ENCODE assay signal across 23 cellular contexts in the genomic region with DNA sequence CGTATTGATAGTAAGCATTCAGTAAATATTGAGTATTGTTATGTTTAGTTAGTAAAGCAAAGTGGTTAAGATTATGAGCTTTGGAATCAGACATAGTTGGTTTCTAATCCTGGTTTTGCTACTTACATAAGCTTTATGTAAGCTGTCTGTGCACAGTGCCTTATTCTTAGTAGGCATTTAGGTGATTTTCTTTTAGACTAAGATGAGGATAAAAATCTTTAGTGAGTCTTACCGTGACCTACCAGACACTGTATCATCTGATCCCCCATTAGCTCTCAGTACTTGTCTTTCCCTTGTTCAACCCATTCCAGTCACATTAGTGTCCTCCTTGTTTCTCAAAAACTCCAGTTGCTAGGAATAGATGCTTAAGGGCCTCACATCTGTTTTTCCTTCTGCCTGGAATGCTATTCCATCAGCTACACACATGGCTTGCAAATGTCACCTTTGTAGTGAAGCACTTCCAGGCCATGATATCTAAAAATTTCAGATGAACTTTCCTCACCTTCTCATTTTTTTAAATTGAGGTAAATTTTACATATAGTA. TPM values are rescaled to one million over a fixed set of nuclear protein-coding genes. Genes with fewer than 3 reads are reported as not detected.
DNase-seq lines count a peak whose midpoint lies in the region; FAIRE-seq and TF ChIP-seq lines count a peak whose summit lies in the region.
"Had no signal": no experiment of that assay in that cellular context is flagged by ENCODE, and none has a peak within 500 bp of the region (broad histone marks: within the 10 kb centered on the region; RNA-seq: fewer than 3 reads in every experiment).

No MANE protein-coding gene starts in this region.

- peaks cover 9% of the 10 kb centered on the region; the same call in 1 of the 2 replicates for H3F3A ChIP-seq in GM23248 (ENCODE audit: insufficient read depth)

- peaks cover 2% of the 10 kb centered on the region for H3K27me3 Mint-ChIP-seq in glutamatergic neuron (ENCODE audit: unreplicated experiment)
- H3K27me3 Mint-ChIP-seq: activated CD4-positive, alpha-beta T cell treated with anti-CD3 and anti-CD28 coated beads, Interleukin-2, amount 10 ng/mL, durations not matched to agents 7 days and 5 days; activated naive CD8-positive, alpha-beta T cell; CD8-positive, alpha-beta memory T cell; memory B cell; naive thymus-derived CD4-positive, alpha-beta T cell had no signal

- no peaks in the 10 kb centered on the region for H4K20me1 ChIP-seq in GM23248 (ENCODE audit: insufficient read depth)

- H3K27ac ChIP-seq in GM23248 (peak overlapping the region; percentile 40), angular gyrus (ENCODE audit: low read depth, low read length) (peak overlapping the region; percentile 64)
- H3K27ac ChIP-seq: right lobe of liver, thyroid gland had no signal

- peaks cover 33% of the 10 kb centered on the region for H3K79me2 ChIP-seq in GM23248 (ENCODE audit: insufficient read depth)

- no peak overlapping the region for H3K4me3 Mint-ChIP-seq in glutamatergic neuron (ENCODE audit: unreplicated experiment)
- H3K4me3 Mint-ChIP-seq: activated CD4-positive, alpha-beta T cell treated with anti-CD3 and anti-CD28 coated beads, Interleukin-2, amount 10 ng/mL, durations not matched to agents 7 days and 5 days; activated naive CD8-positive, alpha-beta T cell; CD8-positive, alpha-beta memory T cell; memory B cell; naive thymus-derived CD4-positive, alpha-beta T cell; stimulated activated effector memory CD8-positive, alpha-beta T cell treated with anti-CD3 and anti-CD28 coated beads, Interleukin-12 subunit alpha, Interleukin-12 subunit beta, amount 100 ng/mL, for 72 hours had no signal

- H3K36me3 ChIP-seq in GM23248 (ENCODE audit: low read depth): no peaks in the 10 kb centered on the region
- H3K36me3 ChIP-seq: right lobe of liver, thyroid gland had no signal

- H3K4me1 ChIP-seq in GM23248 (ENCODE audit: insufficient read depth): peaks cover 20% of the 10 kb centered on the region
- H3K4me1 ChIP-seq: right lobe of liver had no signal

- H3K9me2 ChIP-seq in GM23248 (ENCODE audit: insufficient read depth): no peaks in the 10 kb centered on the region

- no peak overlapping the region for H3K4me2 ChIP-seq in GM23248 (ENCODE audit: unreplicated experiment)

- H3K4me3 ChIP-seq in GM23248: no peak overlapping the region
- H3K4me3 ChIP-seq: right lobe of liver, thyroid gland had no signal

- H3K9ac ChIP-seq in GM23248: no peak overlapping the region

- FAIRE-seq in frontal cortex (lab: Jason Lieb, UNC): no peak
- FAIRE-seq: colon, endometrium had no signal

- DNase-seq in AG09319 (ENCODE audit: extremely low read depth, low read depth): peak; percentile 40
- DNase-seq in GM23248: peak; percentile 65
- no peak for DNase-seq in glutamatergic neuron
- DNase-seq in frontal cortex (ENCODE audit: low spot score in 2 of 2): no peak
- no peak for DNase-seq in DMS153 (lab: John Stamatoyannopoulos, UW)
- no peak for DNase-seq in DMS53 (lab: John Stamatoyannopoulos, UW)
- DNase-seq in NCI-H446 (lab: John Stamatoyannopoulos, UW): no peak
- DNase-seq: activated CD4-positive, alpha-beta T cell treated with anti-CD3 and anti-CD28 coated beads, Interleukin-2, amount 10 ng/mL, durations not matched to agents 7 days and 5 days; CD8-positive, alpha-beta memory T cell; foreskin melanocyte; MM.1S; naive thymus-derived CD4-positive, alpha-beta T cell; NCI-H1436; right lobe of liver; SHP77; T-helper 1 cell; thyroid gland had no signal

- in situ Hi-C loops in GM23248 (cut with MboI): no loop called here

- WGBS in GM23248 (ENCODE audit: low coverage in 1 of 2, low lambda C conversion rate in 2 of 2, missing lambda C conversion rate in 2 of 2), 2 experiments: 67 to 82% methylated on average over 2 of the region's 2 CpGs

- no peaks in the 10 kb centered on the region for H3K36me3 Mint-ChIP-seq in glutamatergic neuron (ENCODE audit: unreplicated experiment)
- H3K36me3 Mint-ChIP-seq: stimulated activated effector memory CD8-positive, alpha-beta T cell treated with anti-CD3 and anti-CD28 coated beads, Interleukin-12 subunit alpha, Interleukin-12 subunit beta, amount 100 ng/mL, for 72 hours had no signal

- no peak overlapping the region for H2AFZ ChIP-seq in GM23248

- TF ChIP-seq CTCF in AG09319 (IDR thresholded peaks at IDR 0.05; ENCODE audit: low read depth, low read length): no peak
- TF ChIP-seq CTCF in glutamatergic neuron (IDR thresholded peaks at IDR 0.05; ENCODE audit: partially characterized antibody, unreplicated experiment): no peak

- peak overlapping the region; percentile 9 for H3K27ac Mint-ChIP-seq in glutamatergic neuron (ENCODE audit: unreplicated experiment)
- H3K27ac Mint-ChIP-seq: activated CD4-positive, alpha-beta T cell treated with anti-CD3 and anti-CD28 coated beads, Interleukin-2, amount 10 ng/mL, durations not matched to agents 7 days and 5 days; activated naive CD8-positive, alpha-beta T cell; CD8-positive, alpha-beta memory T cell; memory B cell; naive thymus-derived CD4-positive, alpha-beta T cell; stimulated activated effector memory CD8-positive, alpha-beta T cell treated with anti-CD3 and anti-CD28 coated beads, Interleukin-12 subunit alpha, Interleukin-12 subunit beta, amount 100 ng/mL, for 72 hours had no signal

- H3K9me3 Mint-ChIP-seq in glutamatergic neuron (ENCODE audit: unreplicated experiment): peaks cover 3% of the 10 kb centered on the region
- H3K9me3 Mint-ChIP-seq: activated CD4-positive, alpha-beta T cell treated with anti-CD3 and anti-CD28 coated beads, Interleukin-2, amount 10 ng/mL, durations not matched to agents 7 days and 5 days; CD8-positive, alpha-beta memory T cell; memory B cell; stimulated activated effector memory CD8-positive, alpha-beta T cell treated with anti-CD3 and anti-CD28 coated beads, Interleukin-12 subunit alpha, Interleukin-12 subunit beta, amount 100 ng/mL, for 72 hours had no signal

- H3K9me3 ChIP-seq in GM23248 (ENCODE audit: low read depth): no peaks in the 10 kb centered on the region
- H3K9me3 ChIP-seq: right lobe of liver, thyroid gland had no signal

- H3K4me1 Mint-ChIP-seq in glutamatergic neuron (ENCODE audit: low read depth, unreplicated experiment): peaks cover 8% of the 10 kb centered on the region
- H3K4me1 Mint-ChIP-seq: activated CD4-positive, alpha-beta T cell treated with anti-CD3 and anti-CD28 coated beads, Interleukin-2, amount 10 ng/mL, durations not matched to agents 7 days and 5 days; memory B cell; stimulated activated effector memory CD8-positive, alpha-beta T cell treated with anti-CD3 and anti-CD28 coated beads, Interleukin-12 subunit alpha, Interleukin-12 subunit beta, amount 100 ng/mL, for 72 hours had no signal

- H3K27me3 ChIP-seq in GM23248 (replicated peaks; ENCODE audit: insufficient read depth): no peaks in the 10 kb centered on the region
- H3K27me3 ChIP-seq: right lobe of liver, thyroid gland had no signal

RNA-seq across cellular contexts. Expression of gene PPP1R12B, which starts 18.8 kb away (rescaled TPM):
- 2.3 and 14.6 TPM in 2 replicates for total RNA-seq in GM23248 (2014; rRNA removed; shearing (Covaris generic))
- polyA plus RNA-seq in GM23248 (2016; fragmentation: Nextera tagmentation; extraction: Ambion mirVana): 2.5 and 3.6 TPM in 2 replicates
- total RNA-seq in glutamatergic neuron (ENCODE audit: unreplicated experiment): 37.3 TPM
- 24.5 TPM for total RNA-seq in frontal cortex

RNA-seq across cellular contexts. Expression of gene UBE2T, which starts 25.5 kb away (rescaled TPM):
- 12.5 and 18.9 TPM in 2 replicates for total RNA-seq in GM23248 (2014; rRNA removed; shearing (Covaris generic))
- 39.6 and 41.1 TPM in 2 replicates for polyA plus RNA-seq in GM23248 (2016; fragmentation: Nextera tagmentation; extraction: Ambion mirVana)
- total RNA-seq in glutamatergic neuron (ENCODE audit: unreplicated experiment) (20.8 TPM), frontal cortex (35.5 TPM)

Comparison
In these comparisons a context has a peak if more than half of its experiments do, and no peak if none do; other contexts are left out.
1. DNase-seq: peak in AG09319 (single experiment) and GM23248 (single experiment); none in glutamatergic neuron (single experiment), frontal cortex (0 of 2), DMS153 (single experiment), DMS53 (single experiment) and NCI-H446 (0 of 2).